Comparison of ENCODE assay signal across 6 cellular contexts in genomic region chr11:1242751-1243150, GRCh38. TPM values are rescaled to one million over a fixed set of nuclear protein-coding genes. Genes with fewer than 3 reads are reported as not detected.
"Had no signal": no experiment of that assay in that cellular context is flagged by ENCODE, and none has a peak within 500 bp of the region (broad histone marks: within the 10 kb centered on the region; RNA-seq: fewer than 3 reads in every experiment).

No MANE protein-coding gene starts in this region.

RNA-seq across cellular contexts. Expression of gene MUC5B, which starts 19.9 kb away (rescaled TPM):
- total RNA-seq: subcutaneous adipose tissue, temporal lobe, thoracic aorta, thyroid gland, ureter, urinary bladder had no signal
- polyA plus RNA-seq: urinary bladder had no signal
